In genomic region chr1:68496680-68497357, GRCh38 we compare ENCODE assay signal across 8 cellular contexts. TPM values are rescaled to one million over a fixed set of nuclear protein-coding genes. Genes with fewer than 3 reads are reported as not detected.
DNase-seq lines count a peak whose midpoint lies in the region; ATAC-seq and TF ChIP-seq lines count a peak whose summit lies in the region.

TSS of gene DEPDC1 (minus strand) at chr1:68497082. CDS start at chr1:68496999, 83 bp downstream.

- H3K4me3 ChIP-seq in BLaER1 (peak within 1 kb of the TSS; percentile 93), dorsolateral prefrontal cortex (peak within 1 kb of the TSS; percentile 59 to 97 (median 76)), lower leg skin (ENCODE audit: low read depth, poor library complexity, severe bottlenecking) (peak within 1 kb of the TSS; percentile 67)

- intact Hi-C loops in dorsolateral prefrontal cortex (cut with DNase I) (no loop called here), lower leg skin (cut with DNase I; ENCODE audit: low total_unique reads) (no loop called here)

- no peak for TF ChIP-seq POLR2A in lower leg skin (IDR thresholded peaks at IDR 0.05)

- peak within 1 kb of the TSS; percentile 91 for H3K27ac ChIP-seq in BLaER1
- peak within 1 kb of the TSS in 30 of 59 donors; percentile 1 to 70 (median 32) for H3K27ac ChIP-seq in dorsolateral prefrontal cortex

- peak in 27 of 56 donors; percentile 3 to 49 (median 23) for TF ChIP-seq CTCF in dorsolateral prefrontal cortex (IDR thresholded peaks at IDR 0.05 in 54 of 56, conservative IDR thresholded peaks at IDR 0.05 in 2 of 56; ENCODE audit: low read depth in 1 of 56, partially characterized antibody in 56 of 56)
- TF ChIP-seq CTCF in lower leg skin (IDR thresholded peaks at IDR 0.05) = no peak

- no peaks in the 10 kb centered on the region for H4K20me1 ChIP-seq in BLaER1

- H3K4me2 ChIP-seq in BLaER1 = peak within 1 kb of the TSS; percentile 93

- WGBS in lower leg skin, 2 donors = 1% methylated on average over 26 to 31 of the region's 64 CpGs

- peaks cover 8% of the 10 kb centered on the region for H3K36me3 Mint-ChIP-seq in activated CD4-positive, alpha-beta T cell treated with anti-CD3 and anti-CD28 coated beads, Interleukin-2, amount 10 ng/mL, durations not matched to agents 7 days and 5 days (ENCODE audit: low read depth)

- H3K36me3 ChIP-seq in BLaER1 = peaks cover 19% of the 10 kb centered on the region

- H3K27me3 ChIP-seq in BLaER1 = no peaks in the 10 kb centered on the region
- no peaks in the 10 kb centered on the region for H3K27me3 ChIP-seq in dorsolateral prefrontal cortex

- H3K9me3 ChIP-seq in BLaER1 = no peaks in the 10 kb centered on the region

- H3K4me1 ChIP-seq in BLaER1 = peaks cover 37% of the 10 kb centered on the region

- DNase-seq in GM19240 (ENCODE audit: insufficient read length, low spot score) (peak; percentile 62), NCI-H524 treated with DMSO at 0.1 percent for 48 hours (lab: John Stamatoyannopoulos, UW) (peak; percentile 73), dorsolateral prefrontal cortex (peak; percentile 59 to 94 (median 91)), lower leg skin (ENCODE audit: low spot score in 2 of 2) (peak; percentile 93 to 98)
- peak; percentile 86 for DNase-seq in activated CD4-positive, alpha-beta T cell treated with anti-CD3 and anti-CD28 coated beads, Interleukin-2, amount 10 ng/mL, durations not matched to agents 7 days and 5 days
- DNase-seq in stimulated activated CD4-positive, alpha-beta T cell treated with anti-CD3 and anti-CD28 coated beads, Interleukin-4, amount 100 ng/mL, for 4 hours = peak; percentile 61 to 66

- POLR2A ChIA-PET in activated CD4-positive, alpha-beta T cell treated with anti-CD3 and anti-CD28 coated beads, Interleukin-2, amount 10 ng/mL, durations not matched to agents 7 days and 5 days (lab: Charles Lee) = no interaction called here

- peaks cover 2% of the 10 kb centered on the region for H3K9me3 Mint-ChIP-seq in activated CD4-positive, alpha-beta T cell treated with anti-CD3 and anti-CD28 coated beads, Interleukin-2, amount 10 ng/mL, durations not matched to agents 7 days and 5 days

- H3K4me1 Mint-ChIP-seq in activated CD4-positive, alpha-beta T cell treated with anti-CD3 and anti-CD28 coated beads, Interleukin-2, amount 10 ng/mL, durations not matched to agents 7 days and 5 days = peaks cover 33% of the 10 kb centered on the region

- peak within 1 kb of the TSS; percentile 92 for H3K9ac ChIP-seq in BLaER1

- peaks cover 35% of the 10 kb centered on the region for H3K27me3 Mint-ChIP-seq in activated CD4-positive, alpha-beta T cell treated with anti-CD3 and anti-CD28 coated beads, Interleukin-2, amount 10 ng/mL, durations not matched to agents 7 days and 5 days

- peak within 1 kb of the TSS; percentile 93 for H3K4me3 Mint-ChIP-seq in activated CD4-positive, alpha-beta T cell treated with anti-CD3 and anti-CD28 coated beads, Interleukin-2, amount 10 ng/mL, durations not matched to agents 7 days and 5 days

- H3K27ac Mint-ChIP-seq in activated CD4-positive, alpha-beta T cell treated with anti-CD3 and anti-CD28 coated beads, Interleukin-2, amount 10 ng/mL, durations not matched to agents 7 days and 5 days = peak within 1 kb of the TSS; percentile 93

- peak; percentile 96 for ATAC-seq in HG03457 (IDR thresholded peaks at IDR 0.05; ENCODE audit: unreplicated experiment)

- CTCF ChIA-PET in activated CD4-positive, alpha-beta T cell treated with anti-CD3 and anti-CD28 coated beads, Interleukin-2, amount 10 ng/mL, durations not matched to agents 7 days and 5 days (lab: Charles Lee) = no interaction called here

RNA-seq across cellular contexts. Expression of gene DEPDC1, which starts in this region (rescaled TPM):
- total RNA-seq in activated CD4-positive, alpha-beta T cell treated with anti-CD3 and anti-CD28 coated beads, Interleukin-2, amount 10 ng/mL, durations not matched to agents 7 days and 5 days = 10 to 100 TPM; 24.5 to 28.2 TPM
- total RNA-seq in dorsolateral prefrontal cortex (1 to 10 TPM in 19 of 120 experiments, under 1 TPM in 100, not detected in 1; 0.12 to 1.8 (median 0.54) TPM), lower leg skin (1 to 10 TPM; 1.3 to 6.5 (median 2.0) TPM)

Comparison
In these comparisons a context has a peak if more than half of its experiments do, and no peak if none do; other contexts are left out.
1. Peak in every context shown above with its lines: DNase-seq, ATAC-seq, H3K4me3 ChIP-seq and H3K27ac ChIP-seq.